Comparison of ENCODE assay signal across 24 cellular contexts in genomic region chr9:13459071-13459470, GRCh38.
"Had no signal": no experiment of that assay in that cellular context is flagged by ENCODE, and none has a peak within 500 bp of the region (broad histone marks: within the 10 kb centered on the region; RNA-seq: fewer than 3 reads in every experiment).

No MANE protein-coding gene starts in this region.

- ATAC-seq: activated CD8-positive, alpha-beta T cell treated with anti-CD3 and anti-CD28 coated beads for 36 hours; activated naive CD4-positive, alpha-beta T cell treated with anti-CD3 and anti-CD28 coated beads, Interleukin-2, amount 50 U/mL, for 72 hours; body of pancreas had no signal

- H3K9ac ChIP-seq: KMS-11 had no signal

- FAIRE-seq: astrocyte, RCC 7860 had no signal

- H3K27ac ChIP-seq: adrenal gland, body of pancreas, KMS-11, PC-9, SJCRH30, SK-N-MC had no signal

- H3K4me1 ChIP-seq: adrenal gland, body of pancreas, SJCRH30 had no signal

- H3K4me2 ChIP-seq: KMS-11, PC-9 had no signal

- DNase-seq: activated CD4-positive, alpha-beta T cell treated with anti-CD3 and anti-CD28 coated beads, Interleukin-2, amount 10 ng/mL, durations not matched to agents 24 days and 14 days; activated CD4-positive, alpha-beta T cell treated with anti-CD3 and anti-CD28 coated beads, Interleukin-2, amount 50 U/mL, for 4 hours; activated CD8-positive, alpha-beta T cell treated with anti-CD3 and anti-CD28 coated beads for 36 hours; activated gamma-delta T cell; activated naive CD4-positive, alpha-beta T cell treated with anti-CD3 and anti-CD28 coated beads for 36 hours; activated T-cell treated with anti-CD3 and anti-CD28 coated beads, Interleukin-2, amount 50 U/mL, for 1 hour; adrenal gland; body of pancreas; central memory CD4-positive, alpha-beta T cell; NCI-H1105; NCI-H1436; NCI-H1694; NCI-H1930; NCI-H2081 treated with DMSO at 0.1 percent for 48 hours; NCI-H345; PC-9; SHP77; T1000 had no signal

- H3K9me3 ChIP-seq: adrenal gland, body of pancreas, SJCRH30 had no signal

- H3K4me3 ChIP-seq: adrenal gland, body of pancreas, PC-9, SJCRH30, SK-N-MC had no signal

- H3K36me3 ChIP-seq: adrenal gland, SJCRH30 had no signal

- H3K27me3 ChIP-seq: adrenal gland, body of pancreas, SJCRH30 had no signal

- H2AFZ ChIP-seq: PC-9 had no signal
